25 cellular contexts compared by ENCODE assay signal in the genomic region with DNA sequence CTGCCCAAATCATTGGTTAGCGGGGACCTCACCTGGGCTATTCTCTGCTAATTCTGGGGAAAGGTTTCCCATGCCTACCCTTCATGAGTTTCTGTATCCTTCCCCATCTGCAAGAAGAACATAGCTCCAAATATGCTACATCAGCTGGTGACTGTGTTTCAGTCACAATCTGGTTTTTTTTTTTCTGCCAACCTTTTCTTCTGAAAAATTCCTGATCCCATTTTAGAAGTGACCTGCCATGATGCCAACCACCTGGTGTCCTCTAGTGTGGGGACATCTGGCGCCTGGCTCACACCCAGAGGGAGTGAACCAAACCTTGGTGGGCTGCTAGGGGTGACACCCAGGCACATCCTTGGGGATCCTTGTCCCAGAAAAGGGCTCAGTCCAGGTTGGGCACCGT.
DNase-seq lines count a peak whose midpoint lies in the region; ATAC-seq, FAIRE-seq and TF ChIP-seq lines count a peak whose summit lies in the region.
"Had no signal": no experiment of that assay in that cellular context is flagged by ENCODE, and none has a peak within 500 bp of the region (broad histone marks: within the 10 kb centered on the region; RNA-seq: fewer than 3 reads in every experiment).

No MANE protein-coding gene starts in this region.

- TF ChIP-seq CTCF in heart right ventricle (IDR thresholded peaks at IDR 0.05): no peak

- H3K9me3 ChIP-seq in heart right ventricle: no peaks in the 10 kb centered on the region
- H3K9me3 ChIP-seq: A549, BE2C had no signal

- H3K27me3 ChIP-seq in heart right ventricle: peaks cover 0 to 5% (median 0%) of the 10 kb centered on the region in 7 donors
- H3K27me3 ChIP-seq: BE2C; BLaER1 treated with 17β-estradiol and CSF1 and Interleukin-3, amounts not matched to agents 10 nM and 100 nM had no signal

- 77 to 84% methylated on average over 3 of the region's 3 CpGs for WGBS in heart right ventricle, 2 donors

- no peak for FAIRE-seq in RCC 7860 (lab: Jason Lieb, UNC)
- FAIRE-seq: A549, D721Med, GM12878, GM19239, H1 had no signal

- intact Hi-C loops in cardiac septum (cut with DNase I) (no loop called here), heart right ventricle (cut with DNase I) (no loop called here)

- DNase-seq in NCI-H1694 (lab: John Stamatoyannopoulos, UW): peak; percentile 6
- no peak for DNase-seq in NCI-H1694 treated with DMSO at 0.1 percent for 48 hours (lab: John Stamatoyannopoulos, UW)
- peak; percentile 63 for DNase-seq in cardiac septum (ENCODE audit: low spot score)
- DNase-seq in heart right ventricle: no peak
- DNase-seq in mesenteric fat pad (ENCODE audit: low spot score): peak; percentile 41
- no peak for DNase-seq in RCC 7860 (ENCODE audit: low spot score)
- DNase-seq: 8988T; ACHN; AML-193; BE2C; CD4-positive, alpha-beta T cell; CD8-positive, alpha-beta memory T cell; DMS153; DND-41; GDM1; GM23248; H7; HCEC 1CT had no signal

- no peak for ATAC-seq in heart right ventricle
- no peak for ATAC-seq in HG03571 (IDR thresholded peaks at IDR 0.05; ENCODE audit: unreplicated experiment)
- ATAC-seq: A549, GM12878 had no signal

- no peaks in the 10 kb centered on the region for H3K36me3 ChIP-seq in heart right ventricle
- H3K36me3 ChIP-seq: BE2C; BLaER1 treated with 17β-estradiol and CSF1 and Interleukin-3, amounts not matched to agents 10 nM and 100 nM had no signal

- H3K27ac ChIP-seq in heart right ventricle: no peak overlapping the region
- H3K27ac ChIP-seq: A549; BLaER1 treated with 17β-estradiol and CSF1 and Interleukin-3, amounts not matched to agents 10 nM and 100 nM; GM23248 had no signal

- H3K4me3 ChIP-seq in heart right ventricle: no peak overlapping the region
- H3K4me3 ChIP-seq: A549; BLaER1 treated with 17β-estradiol and CSF1 and Interleukin-3, amounts not matched to agents 10 nM and 100 nM; GM12878; GM23248 had no signal

- peaks cover 0 to 4% (median 0%) of the 10 kb centered on the region in 9 donors for H3K4me1 ChIP-seq in heart right ventricle
- H3K4me1 ChIP-seq: A549; BE2C; BLaER1 treated with 17β-estradiol and CSF1 and Interleukin-3, amounts not matched to agents 10 nM and 100 nM had no signal

Comparison
In these comparisons a context has a peak if more than half of its experiments do, and no peak if none do; other contexts are left out.
1. DNase-seq: peak in NCI-H1694 (single experiment), cardiac septum (single experiment) and mesenteric fat pad (single experiment); none in NCI-H1694 treated with DMSO at 0.1 percent for 48 hours (single experiment), heart right ventricle (0 of 2) and RCC 7860 (single experiment).